ENCODE assay signal across 1 cellular context in genomic region chr5:7857918-7858632, GRCh38.
TF ChIP-seq lines count a peak whose summit lies in the region.

No MANE protein-coding gene starts in this region.

TF ChIP-seq in A549, 52 proteins besides CTCF, POLR2A, EP300 and RAD21 (continued from another document):
- TF ChIP-seq E2F6 (IDR thresholded peaks at IDR 0.05; ENCODE audit: borderline replicate concordance, low read depth) (no peak), PHF8 (IDR thresholded peaks at IDR 0.05; ENCODE audit: borderline replicate concordance, low read depth) (no peak), CBX8 (IDR thresholded peaks at IDR 0.05) (no peak)
TF ChIP-seq in A549: peak in this region for 2.
